In genomic region chr14:81386379-81386778, GRCh38 we compare ENCODE assay signal across 18 cellular contexts. TPM values are rescaled to one million over a fixed set of nuclear protein-coding genes. Genes with fewer than 3 reads are reported as not detected.
DNase-seq lines count a peak whose midpoint lies in the region; ATAC-seq and TF ChIP-seq lines count a peak whose summit lies in the region.
"Had no signal": no experiment of that assay in that cellular context is flagged by ENCODE, and none has a peak within 500 bp of the region (broad histone marks: within the 10 kb centered on the region; RNA-seq: fewer than 3 reads in every experiment).

No MANE protein-coding gene starts in this region.

- H4K91ac ChIP-seq in H9 (ENCODE audit: insufficient read length, low read depth, low read length) = no peak overlapping the region

- H3K27me3 Mint-ChIP-seq in H9 (ENCODE audit: low read depth) = no peaks in the 10 kb centered on the region
- H3K27me3 Mint-ChIP-seq in nephron (ENCODE audit: low read depth) = no peaks in the 10 kb centered on the region
- H3K27me3 Mint-ChIP-seq in HFFc6 (ENCODE audit: insufficient read depth) = peaks cover 12% of the 10 kb centered on the region

- no peak overlapping the region for H2BK120ac ChIP-seq in H9 (ENCODE audit: low read depth, low read length, poor library complexity, severe bottlenecking)

- peak overlapping the region; percentile 41 for H3K27ac ChIP-seq in H9 (ENCODE audit: insufficient read length, low read depth, low read length)
- H3K27ac ChIP-seq: C4-2B, GM23248, HL-60 had no signal

- TF ChIP-seq CTCF in H9 (conservative IDR thresholded peaks at IDR 0.05) (no peak), nephron (IDR thresholded peaks at IDR 0.05; ENCODE audit: unreplicated experiment in 3 of 3) (no peak), HFFc6 (IDR thresholded peaks at IDR 0.05) (no peak)

- H3K4me3 Mint-ChIP-seq in H9 = no peak overlapping the region; a peak in 1 of 5 replicates
- no peak overlapping the region for H3K4me3 Mint-ChIP-seq in nephron
- H3K4me3 Mint-ChIP-seq in HFFc6 = no peak overlapping the region
- H3K4me3 Mint-ChIP-seq: T-helper 17 cell had no signal

- H3K4me2 ChIP-seq in H9 (ENCODE audit: insufficient read depth, insufficient read length, low read length) = peak overlapping the region; percentile 15

- H4K5ac ChIP-seq in H9 (ENCODE audit: insufficient read length, low read depth, low read length) = no peak overlapping the region

- H3K36me3 Mint-ChIP-seq in H9 (ENCODE audit: insufficient read depth in 1 of 3, low read depth in 3 of 3) (peaks cover 0 to 16% (median 9%) of the 10 kb centered on the region in 3 experiments; a peak in 5 of 7 replicates), nephron (ENCODE audit: low read depth) (peaks cover 8% of the 10 kb centered on the region), HFFc6 (ENCODE audit: low read depth) (no peaks in the 10 kb centered on the region)

- H3K4me1 Mint-ChIP-seq in H9 = peaks cover 16 to 20% of the 10 kb centered on the region in 2 experiments
- peaks cover 15% of the 10 kb centered on the region for H3K4me1 Mint-ChIP-seq in nephron
- H3K4me1 Mint-ChIP-seq in HFFc6 (ENCODE audit: low read depth) = no peaks in the 10 kb centered on the region
- H3K4me1 Mint-ChIP-seq: T-helper 17 cell had no signal

- H2BK15ac ChIP-seq in H9 (ENCODE audit: low read depth, low read length) = no peak overlapping the region

- H3K18ac ChIP-seq in H9 (ENCODE audit: insufficient read length, low read depth, low read length) = no peak overlapping the region

- no peaks in the 10 kb centered on the region for H3K27me3 ChIP-seq in H9 (ENCODE audit: insufficient read depth, low read length)
- H3K27me3 ChIP-seq: SJCRH30 had no signal

- H3K23ac ChIP-seq in H9 (ENCODE audit: insufficient read length, low read depth, low read length) = no peak overlapping the region

- H3K79me2 ChIP-seq in H9 (ENCODE audit: insufficient read depth, low read length) = no peaks in the 10 kb centered on the region

- no peak overlapping the region for H3K14ac ChIP-seq in H9 (ENCODE audit: insufficient read depth, low read length)

- no peak overlapping the region for H3K9ac ChIP-seq in H9 (ENCODE audit: extremely low read depth, insufficient read length, low read length)
- H3K9ac ChIP-seq: GM23248 had no signal

- no peak overlapping the region for H2BK20ac ChIP-seq in H9 (ENCODE audit: low read depth, low read length, poor library complexity, severe bottlenecking)

- H3K4ac ChIP-seq in H9 (ENCODE audit: low read depth, low read length) = no peak overlapping the region

- H3K27ac Mint-ChIP-seq in H9 (peak overlapping the region in 1 of 3 experiments; percentile 84; a peak in 2 of 7 replicates), nephron (peak overlapping the region; percentile 88 to 97 (median 95)), HFFc6 (no peak overlapping the region)
- H3K27ac Mint-ChIP-seq: T-helper 17 cell had no signal

- no peak overlapping the region for H2BK12ac ChIP-seq in H9 (ENCODE audit: insufficient read length, low read depth, low read length)

- WGBS in H9 (ENCODE audit: extremely low coverage, insufficient read length, low lambda C conversion rate) = no CpG with 5 or more reads among the region's 4 CpGs

- no peak overlapping the region for H2AK5ac ChIP-seq in H9 (ENCODE audit: insufficient read length, low read length)

- in situ Hi-C loops in SK-MEL-5 (cut with HindIII; ENCODE audit: low pct_unique_long_range_greater_than_20kb, low sequenced_read_pairs) = no loop called here

- H3K23me2 ChIP-seq in H9 (ENCODE audit: insufficient read length, low read depth, low read length, poor library complexity, severe bottlenecking) = no peaks in the 10 kb centered on the region

- no peak overlapping the region for H2AFZ ChIP-seq in H9 (ENCODE audit: low read length)
- H2AFZ ChIP-seq: GM23248 had no signal

- DNase-seq in COLO829 (ENCODE audit: low spot score) (peak; percentile 32), H9 (no peak), SK-MEL-5 (ENCODE audit: low read depth, low spot score) (peak; percentile 96), HFFc6 (no peak)
- DNase-seq in activated T-cell treated with anti-CD3 and anti-CD28 coated beads, Interleukin-2, amount 50 U/mL, for 1 hour = no peak
- DNase-seq: AML-193, DND-41, GM23248, IMR-90, NCI-H1930, NCI-H510A treated with DMSO at 0.1 percent for 48 hours, T-helper 17 cell had no signal

- no peak overlapping the region for H2BK5ac ChIP-seq in H9 (ENCODE audit: insufficient read length, low read length)

- no peak overlapping the region for H4K8ac ChIP-seq in H9 (replicated peaks; ENCODE audit: insufficient read length, low read depth, low read length)

- peaks cover 7% of the 10 kb centered on the region; the same call in 1 of the 2 replicates for H3K4me1 ChIP-seq in H9 (ENCODE audit: insufficient read depth, low read length)

- H3K9me3 ChIP-seq in H9 (ENCODE audit: control insufficient read depth, low read depth, low read length) = no peaks in the 10 kb centered on the region
- H3K9me3 ChIP-seq: SJCRH30 had no signal

- no peaks in the 10 kb centered on the region for H3K79me1 ChIP-seq in H9 (ENCODE audit: insufficient read depth, low read depth, low read length, poor library complexity, severe bottlenecking)

- no peak overlapping the region for H3T11ph ChIP-seq in H9 (ENCODE audit: low read length)

- no peaks in the 10 kb centered on the region for H4K20me1 ChIP-seq in H9 (ENCODE audit: control insufficient read depth, insufficient read depth, insufficient read length)

- H3K9me3 Mint-ChIP-seq in H9 (no peaks in the 10 kb centered on the region), nephron (no peaks in the 10 kb centered on the region), HFFc6 (no peaks in the 10 kb centered on the region)

- H3K56ac ChIP-seq in H9 (ENCODE audit: insufficient read length, low read depth, low read length) = no peak overlapping the region

- ATAC-seq in GM21447 (IDR thresholded peaks at IDR 0.05; ENCODE audit: unreplicated experiment) = no peak
- ATAC-seq: HCT116, T-helper 17 cell had no signal

RNA-seq across cellular contexts. Expression of gene STON2, which starts 13.7 kb away (rescaled TPM):
- total RNA-seq in H9 (2021) = 56.0 and 62.9 TPM in 2 replicates
- 14.8 and 16.3 TPM in 2 replicates for total RNA-seq in SK-MEL-5 (2014; rRNA removed; shearing (Covaris generic))
- polyA plus RNA-seq in SK-MEL-5 (2015; cell fraction: cytosol; rRNA removed) = 6.0 and 8.3 TPM in 2 replicates
- 2.5 and 4.7 TPM in 2 replicates for polyA plus RNA-seq in SK-MEL-5 (2015; cell fraction: nucleus; rRNA removed)
- total RNA-seq in HFFc6 (2021; fragmentation: NEBNext Ultra II Directional; extraction: Animal tissue kit (Norgen Biotek cat#: 25700)) = not detected
- total RNA-seq: GM23248, IMR-90 had no signal
- polyA plus RNA-seq: IMR-90 had no signal

Comparison
In these comparisons a context has a peak if more than half of its experiments do, and no peak if none do; other contexts are left out.
1. DNase-seq: peak in COLO829 (single experiment) and SK-MEL-5 (single experiment); none in H9 (single experiment), HFFc6 (single experiment) and activated T-cell treated with anti-CD3 and anti-CD28 coated beads, Interleukin-2, amount 50 U/mL, for 1 hour (single experiment).
2. RNA of gene STON2, which starts 13.7 kb away (total RNA-seq): 56.0 to 62.9 TPM in H9 and 14.8 to 16.3 TPM in SK-MEL-5; not detected in HFFc6; every median in the first group is over 10 times any median in the second.